ENCODE assay signal across 30 cellular contexts in genomic region chr7:23378996-23379395, GRCh38.
"Had no signal": no experiment of that assay in that cellular context is flagged by ENCODE, and none has a peak within 500 bp of the region (broad histone marks: within the 10 kb centered on the region; RNA-seq: fewer than 3 reads in every experiment).

No MANE protein-coding gene starts in this region.

- H3K27ac ChIP-seq: ascending aorta, cardiac muscle cell, KMS-11, SJCRH30, SK-N-MC had no signal

- H3K4me1 ChIP-seq: ascending aorta, SJCRH30 had no signal

- H3K36me3 ChIP-seq: ascending aorta, cardiac muscle cell had no signal

- H3K9me3 Mint-ChIP-seq: activated CD4-positive, alpha-beta T cell treated with anti-CD3 and anti-CD28 coated beads, Interleukin-2, amount 10 ng/mL, durations not matched to agents 24 days and 14 days; activated naive CD4-positive, alpha-beta T cell treated with anti-CD3 and anti-CD28 coated beads, Interleukin-2, amount 50 U/mL, for 24 hours; activated T-helper 2 cell treated with anti-CD3 and anti-CD28 coated beads, Interferon-gamma antibody, Interleukin-2, Interleukin-4, amounts not matched to agents 10 μg/mL and 5 μg/mL and 100 μg/mL, durations not matched to agents 14 hours and 24 hours and 36 hours; T-helper 1 cell treated with Interleukin-12 subunit alpha and Interleukin-12 subunit beta and Interleukin-4 antibody, amounts not matched to agents 30 μg/mL and 1 μg/mL, for 36 hours had no signal

- DNase-seq: activated CD4-positive, alpha-beta T cell treated with anti-CD3 and anti-CD28 coated beads, Interleukin-2, amount 10 ng/mL, durations not matched to agents 24 days and 14 days; activated CD4-positive, alpha-beta T cell treated with anti-CD3 and anti-CD28 coated beads, Interleukin-2, amount 50 U/mL, for 48 hours; activated CD8-positive, alpha-beta T cell treated with anti-CD3 and anti-CD28 coated beads, Interleukin-2, amount 10 ng/mL, durations not matched to agents 7 days and 5 days; activated gamma-delta T cell; activated naive CD4-positive, alpha-beta T cell treated with Interleukin-2 at 50 U/mL for 16 hours; activated naive CD8-positive, alpha-beta T cell treated with anti-CD3 and anti-CD28 coated beads, Interleukin-2, amount 10 ng/mL, durations not matched to agents 7 days and 5 days; activated T-cell treated with anti-CD3 and anti-CD28 coated beads, Interleukin-2, amount 50 U/mL, for 24 hours; amygdala; MM.1S; MV-4-11; NCI-H1092; NCI-H146; NCI-H187 treated with DMSO at 0.1 percent for 48 hours; NCI-H2081; NCI-H226; NCI-H446 treated with DMSO at 0.1 percent for 48 hours; NCI-H524; NCI-H69; NCI-H82; SHP77; SJCRH30 had no signal

- H3K27me3 Mint-ChIP-seq: activated naive CD4-positive, alpha-beta T cell treated with anti-CD3 and anti-CD28 coated beads, Interleukin-2, amount 50 U/mL, for 24 hours had no signal

- H3K9me3 ChIP-seq: ascending aorta, SJCRH30 had no signal

- H3K27me3 ChIP-seq: ascending aorta, cardiac muscle cell, SJCRH30 had no signal

- H3K4me3 ChIP-seq: ascending aorta, cardiac muscle cell, SJCRH30, SK-N-MC had no signal

- ATAC-seq: activated CD8-positive, alpha-beta T cell treated with anti-CD3 and anti-CD28 coated beads, Interleukin-2, amount 10 ng/mL, durations not matched to agents 7 days and 5 days; Panc1 had no signal

- H3K36me3 Mint-ChIP-seq: activated naive CD4-positive, alpha-beta T cell treated with anti-CD3 and anti-CD28 coated beads, Interleukin-2, amount 50 U/mL, for 24 hours had no signal

- H3K4me3 Mint-ChIP-seq: activated CD4-positive, alpha-beta T cell treated with anti-CD3 and anti-CD28 coated beads, Interleukin-2, amount 10 ng/mL, durations not matched to agents 24 days and 14 days; activated CD8-positive, alpha-beta T cell treated with anti-CD3 and anti-CD28 coated beads, Interleukin-2, amount 10 ng/mL, durations not matched to agents 7 days and 5 days; activated naive CD4-positive, alpha-beta T cell treated with anti-CD3 and anti-CD28 coated beads, Interleukin-2, amount 50 U/mL, for 24 hours; activated naive CD8-positive, alpha-beta T cell treated with anti-CD3 and anti-CD28 coated beads, Interleukin-2, amount 10 ng/mL, durations not matched to agents 7 days and 5 days; activated T-cell treated with anti-CD3 and anti-CD28 coated beads, Interleukin-2, amount 50 U/mL, for 24 hours; T-helper 1 cell treated with Interleukin-12 subunit alpha and Interleukin-12 subunit beta and Interleukin-4 antibody, amounts not matched to agents 30 μg/mL and 1 μg/mL, for 36 hours; T-helper 2 cell treated with Interferon-gamma antibody and Interleukin-4, amounts not matched to agents 5 μg/mL and 100 μg/mL, for 36 hours had no signal

- H3K27ac Mint-ChIP-seq: activated CD4-positive, alpha-beta T cell treated with anti-CD3 and anti-CD28 coated beads, Interleukin-2, amount 10 ng/mL, durations not matched to agents 24 days and 14 days; activated CD8-positive, alpha-beta T cell treated with anti-CD3 and anti-CD28 coated beads, Interleukin-2, amount 10 ng/mL, durations not matched to agents 7 days and 5 days; activated naive CD4-positive, alpha-beta T cell treated with anti-CD3 and anti-CD28 coated beads, Interleukin-2, amount 50 U/mL, for 24 hours; activated naive CD8-positive, alpha-beta T cell treated with anti-CD3 and anti-CD28 coated beads, Interleukin-2, amount 10 ng/mL, durations not matched to agents 7 days and 5 days; activated T-cell treated with anti-CD3 and anti-CD28 coated beads, Interleukin-2, amount 50 U/mL, for 24 hours; activated T-helper 2 cell treated with anti-CD3 and anti-CD28 coated beads, Interferon-gamma antibody, Interleukin-2, Interleukin-4, amounts not matched to agents 10 μg/mL and 5 μg/mL and 100 μg/mL, durations not matched to agents 14 hours and 24 hours and 36 hours; T-helper 1 cell treated with Interleukin-12 subunit alpha and Interleukin-12 subunit beta and Interleukin-4 antibody, amounts not matched to agents 30 μg/mL and 1 μg/mL, for 36 hours; T-helper 2 cell treated with Interferon-gamma antibody and Interleukin-4, amounts not matched to agents 5 μg/mL and 100 μg/mL, for 36 hours had no signal
